1 cellular context compared by ENCODE assay signal in the genomic region with DNA sequence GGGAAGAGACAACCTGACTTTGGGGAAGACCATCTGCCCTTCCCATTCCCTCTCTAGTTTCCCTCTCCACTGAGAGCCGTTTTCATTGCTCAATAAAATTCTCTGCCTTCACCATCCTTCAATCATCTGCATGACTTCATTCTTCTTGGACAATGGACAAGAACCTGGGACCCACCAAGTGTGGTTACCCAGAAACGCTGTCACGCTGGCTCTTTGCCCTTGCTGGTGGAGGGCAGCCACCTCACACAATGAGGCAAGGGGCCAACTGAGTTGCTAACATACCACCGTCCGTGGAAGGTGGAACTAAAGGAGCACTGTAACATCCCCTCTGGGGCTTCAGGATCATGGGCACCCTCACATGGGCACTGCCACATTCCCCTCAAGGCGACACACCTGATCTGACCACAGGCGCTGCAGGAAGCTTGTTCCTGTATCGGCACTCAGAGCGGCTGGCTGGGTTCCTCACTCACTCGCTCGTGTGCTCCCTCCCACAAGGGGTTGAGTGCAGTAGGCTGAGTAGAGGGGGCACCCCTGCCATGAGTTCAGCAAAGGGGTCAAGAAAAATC.
TF ChIP-seq lines count a peak whose summit lies in the region.

No MANE protein-coding gene starts in this region.

TF ChIP-seq in IMR-90, 13 proteins besides CTCF, POLR2A, EP300 and RAD21 (continued from another document):
- TF ChIP-seq CEBPB (IDR thresholded peaks at IDR 0.05; ENCODE audit: low read depth, low read length) (no peak), MXI1 (IDR thresholded peaks at IDR 0.05; ENCODE audit: borderline replicate concordance, low read depth, low read length) (no peak), FOS (IDR thresholded peaks at IDR 0.05; ENCODE audit: low read depth, low read length) (no peak), RCOR1 (IDR thresholded peaks at IDR 0.05; ENCODE audit: insufficient replicate concordance, low read length) (no peak), USF2 (IDR thresholded peaks at IDR 0.05; ENCODE audit: low read depth, low read length) (no peak), MAZ (IDR thresholded peaks at IDR 0.05; ENCODE audit: borderline replicate concordance, low read depth, low read length) (no peak), NFE2L2 (IDR thresholded peaks at IDR 0.05; ENCODE audit: low read depth, low read length) (no peak)
